Comparison of ENCODE assay signal across 8 cellular contexts in genomic region chr7:150378115-150378852, GRCh38. TPM values are rescaled to one million over a fixed set of nuclear protein-coding genes. Genes with fewer than 3 reads are reported as not detected.
DNase-seq lines count a peak whose midpoint lies in the region; ATAC-seq, FAIRE-seq and TF ChIP-seq lines count a peak whose summit lies in the region.

No MANE protein-coding gene starts in this region.

- CTCF ChIA-PET in A549 (lab: Yijun Ruan, JAX): interaction anchor here (0.8 to 2.0 kb wide), 8 partner anchors 9 to 71 kb away, joined by 3 to 12 read pairs (median 4); partner anchors contain the start of gene REPIN1

- peak overlapping the region; percentile 90 for H3K4me3 ChIP-seq in A549

- peak overlapping the region; percentile 97 to 100 for H3K27ac ChIP-seq in A549
- peak overlapping the region; percentile 95 for H3K27ac ChIP-seq in KOPT-K1 (ENCODE audit: low read depth, low read length, poor library complexity, severe bottlenecking)

- peaks cover 19% of the 10 kb centered on the region for H3K36me3 ChIP-seq in KOPT-K1 (ENCODE audit: insufficient read depth, low read length)

- FAIRE-seq in A549 (lab: Jason Lieb, UNC): no peak

- DNase-seq in A549 (ENCODE audit: low read depth in 1 of 2, low spot score in 1 of 2) (peak; percentile 72 to 84), RPMI7951 (ENCODE audit: low read depth) (peak; percentile 91), astrocyte of the hippocampus (ENCODE audit: low read depth, low spot score) (peak; percentile 81), hippocampal formation (lab: John Stamatoyannopoulos, UW) (peak; percentile 18 to 44), renal cortical epithelial cell (ENCODE audit: low read depth) (peak; percentile 78)

- 0 out of 5 replicates have a peak, but pooled peaks have one; percentile 18 for TF ChIP-seq RAD21 in A549 (conservative IDR thresholded peaks at IDR 0.05 in 1 of 2, IDR thresholded peaks at IDR 0.05 in 1 of 2)

- H3K9me3 ChIP-seq in A549 (no peaks in the 10 kb centered on the region), KOPT-K1 (ENCODE audit: insufficient read depth, low read length, poor library complexity, severe bottlenecking) (no peaks in the 10 kb centered on the region)

- ATAC-seq in A549 (peak; percentile 54 to 60), GM19455 (IDR thresholded peaks at IDR 0.05; ENCODE audit: unreplicated experiment) (no peak)

- TF ChIP-seq CTCF in A549 (IDR thresholded peaks at IDR 0.05) (peak; percentile 29; the same call in 2 of the 3 replicates), GM12872 (IDR thresholded peaks at IDR 0.05; ENCODE audit: insufficient read depth, low read depth, low read length) (peak; percentile 27; the same call in 1 of the 3 replicates)

- POLR2A ChIA-PET in A549 (lab: Yijun Ruan, JAX): interaction anchor here (0.7 to 2.1 kb wide), 4 partner anchors 9 to 650 kb away, joined by 4 to 44 read pairs (median 8); partner anchors contain the start of genes ABCB8 and REPIN1

- WGBS in A549 (ENCODE audit: missing lambda C conversion rate): 3% methylated on average over 22 of the region's 32 CpGs

- peak; percentile 17; the same call in 1 of the 2 replicates for TF ChIP-seq POLR2A in A549 (IDR thresholded peaks at IDR 0.05; ENCODE audit: low read length)

- TF ChIP-seq EP300 in A549 (IDR thresholded peaks at IDR 0.05): no peak

- peak overlapping the region; percentile 93 for H3K4me2 ChIP-seq in A549

- peaks cover 37% of the 10 kb centered on the region for H3K4me1 ChIP-seq in A549

TF ChIP-seq in A549, 52 proteins besides CTCF, POLR2A, EP300 and RAD21:
- no peak for TF ChIP-seq MAX (IDR thresholded peaks at IDR 0.05)
- no peak for TF ChIP-seq NR3C1 (IDR thresholded peaks at IDR 0.05)
- TF ChIP-seq FOXS1 (CRISPR knock-in tag; IDR thresholded peaks at IDR 0.05): no peak
- TF ChIP-seq SMC3 (IDR thresholded peaks at IDR 0.05): peak; percentile 19; the same call in 1 of the 3 replicates
- no peak for TF ChIP-seq HDAC2 (IDR thresholded peaks at IDR 0.05)
- TF ChIP-seq PHF8 (IDR thresholded peaks at IDR 0.05; ENCODE audit: borderline replicate concordance, low read depth): no peak
- no peak for TF ChIP-seq ELK1 (IDR thresholded peaks at IDR 0.05; ENCODE audit: low read depth, low read length)
- no peak for TF ChIP-seq FOSB (CRISPR knock-in tag; IDR thresholded peaks at IDR 0.05)
- peak in 1 of 2 experiments; percentile 16; a peak in 2 of 5 replicates for TF ChIP-seq JUN (IDR thresholded peaks at IDR 0.05)
- no peak for TF ChIP-seq EHF (CRISPR knock-in tag; IDR thresholded peaks at IDR 0.05)
TF ChIP-seq in A549: peak in this region for 2.

RNA-seq across cellular contexts. Expression of gene ZNF775, which starts 0.8 kb away (rescaled TPM):
- polyA plus RNA-seq in A549 (2011; rRNA removed) (1.5 and 1.7 TPM in 2 replicates), A549 (2017; fragmentation: RNase III; extraction: RNeasy Plus Mini Kit Qiagen cat#74134 plus additional on column Dnase treatment) (4.5 to 5.4 TPM (median 5.4 TPM) in 3 replicates)
- polyA plus RNA-seq in A549 (2012; cell fraction: cytosol; rRNA removed): 3.7 and 5.1 TPM in 2 replicates
- polyA plus RNA-seq in A549 (2012; cell fraction: nucleus; rRNA removed): 4.8 and 9.0 TPM in 2 replicates
- polyA minus RNA-seq in A549 (2011; rRNA and poly(A)+ RNA removed): 0.83 and 1.2 TPM in 2 replicates
- total RNA-seq in RPMI7951 (2014; rRNA removed; shearing (Covaris generic)): 1.8 and 3.4 TPM in 2 replicates
- total RNA-seq in renal cortical epithelial cell: 4.7 and 5.0 TPM in 2 replicates

RNA-seq across cellular contexts. Expression of gene REPIN1, which starts 9.7 kb away (rescaled TPM):
- polyA plus RNA-seq in A549 (2011; rRNA removed) (48.1 and 58.0 TPM in 2 replicates), A549 (2017; fragmentation: RNase III; extraction: RNeasy Plus Mini Kit Qiagen cat#74134 plus additional on column Dnase treatment) (86.2 to 101 TPM (median 101 TPM) in 3 replicates)
- polyA plus RNA-seq in A549 (2012; cell fraction: cytosol; rRNA removed): 78.8 and 110 TPM in 2 replicates
- 120 and 144 TPM in 2 replicates for polyA plus RNA-seq in A549 (2012; cell fraction: nucleus; rRNA removed)
- 43.9 and 44.5 TPM in 2 replicates for polyA minus RNA-seq in A549 (2011; rRNA and poly(A)+ RNA removed)
- 28.2 and 49.3 TPM in 2 replicates for total RNA-seq in RPMI7951 (2014; rRNA removed; shearing (Covaris generic))
- total RNA-seq in renal cortical epithelial cell: 39.6 and 77.0 TPM in 2 replicates

RNA-seq across cellular contexts. Expression of gene RARRES2, which starts 36.9 kb away (rescaled TPM):
- polyA plus RNA-seq in A549 (2011; rRNA removed) (not detected in 2 replicates), A549 (2017; fragmentation: RNase III; extraction: RNeasy Plus Mini Kit Qiagen cat#74134 plus additional on column Dnase treatment) (0.11 TPM in 1 of 3 replicates, not detected in the others)
- not detected in 2 replicates for polyA plus RNA-seq in A549 (2012; cell fraction: cytosol; rRNA removed)
- polyA plus RNA-seq in A549 (2012; cell fraction: nucleus; rRNA removed): not detected in 2 replicates
- polyA minus RNA-seq in A549 (2011; rRNA and poly(A)+ RNA removed): not detected in 2 replicates
- 1.4 TPM in 1 of 2 replicates, not detected in the other for total RNA-seq in RPMI7951 (2014; rRNA removed; shearing (Covaris generic))
- total RNA-seq in renal cortical epithelial cell: 28.5 and 161 TPM in 2 replicates

RNA-seq across cellular contexts. Expression of gene ACTR3C, which starts 54.9 kb away (rescaled TPM):
- polyA plus RNA-seq in A549 (2011; rRNA removed) (0.40 and 0.43 TPM in 2 replicates), A549 (2017; fragmentation: RNase III; extraction: RNeasy Plus Mini Kit Qiagen cat#74134 plus additional on column Dnase treatment) (0.43 to 0.58 TPM (median 0.54 TPM) in 3 replicates)
- 0.09 TPM in 1 of 2 replicates, not detected in the other for polyA plus RNA-seq in A549 (2012; cell fraction: cytosol; rRNA removed)
- polyA plus RNA-seq in A549 (2012; cell fraction: nucleus; rRNA removed): 0.01 and 0.04 TPM in 2 replicates
- 0.34 and 0.87 TPM in 2 replicates for polyA minus RNA-seq in A549 (2011; rRNA and poly(A)+ RNA removed)
- 9.7 and 18.1 TPM in 2 replicates for total RNA-seq in RPMI7951 (2014; rRNA removed; shearing (Covaris generic))
- 40.1 and 81.8 TPM in 2 replicates for total RNA-seq in renal cortical epithelial cell

RNA-seq across cellular contexts. Expression of gene LRRC61, which starts 55.1 kb away (rescaled TPM):
- polyA plus RNA-seq in A549 (2011; rRNA removed) (0.22 and 0.46 TPM in 2 replicates), A549 (2017; fragmentation: RNase III; extraction: RNeasy Plus Mini Kit Qiagen cat#74134 plus additional on column Dnase treatment) (0.10 to 0.47 TPM (median 0.19 TPM) in 3 replicates)
- 0.19 and 0.21 TPM in 2 replicates for polyA plus RNA-seq in A549 (2012; cell fraction: cytosol; rRNA removed)
- polyA plus RNA-seq in A549 (2012; cell fraction: nucleus; rRNA removed): 0.17 and 0.27 TPM in 2 replicates
- polyA minus RNA-seq in A549 (2011; rRNA and poly(A)+ RNA removed): 0.24 and 0.29 TPM in 2 replicates
- 7.9 and 9.5 TPM in 2 replicates for total RNA-seq in RPMI7951 (2014; rRNA removed; shearing (Covaris generic))
- total RNA-seq in renal cortical epithelial cell: 30.6 and 86.5 TPM in 2 replicates

Comparison
In these comparisons a context has a peak if more than half of its experiments do, and no peak if none do; other contexts are left out.
1. DNase-seq: peak in every context shown above with its lines; median percentile 91 in RPMI7951; 81 in astrocyte of the hippocampus; 78 in A549; 78 in renal cortical epithelial cell; 31 in hippocampal formation.
2. RNA of gene RARRES2, which starts 36.9 kb away (total RNA-seq): 28.5 to 161 TPM in renal cortical epithelial cell; 1.4 TPM in RPMI7951; every median in the first group is over 10 times any median in the second.